1 cellular context compared by ENCODE assay signal in genomic region chr15:43330780-43331086, GRCh38.
TF ChIP-seq lines count a peak whose summit lies in the region.

No MANE protein-coding gene starts in this region.

TF ChIP-seq in GM23338, 12 proteins besides CTCF, POLR2A, EP300 and RAD21 (continued from another document):
- TF ChIP-seq ZNF462 (CRISPR knock-in tag; IDR thresholded peaks at IDR 0.05) = no peak
- no peak for TF ChIP-seq EZH2phosphoT487 (IDR thresholded peaks at IDR 0.05; ENCODE audit: unreplicated experiment)
- TF ChIP-seq CREB1 (CRISPR knock-in tag; IDR thresholded peaks at IDR 0.05; ENCODE audit: low read depth) = no peak
- no peak for TF ChIP-seq EZH2 (IDR thresholded peaks at IDR 0.05; ENCODE audit: low read depth, unreplicated experiment)
TF ChIP-seq in GM23338: peak in this region for 0.
